ENCODE assay signal across 18 cellular contexts in the genomic region with DNA sequence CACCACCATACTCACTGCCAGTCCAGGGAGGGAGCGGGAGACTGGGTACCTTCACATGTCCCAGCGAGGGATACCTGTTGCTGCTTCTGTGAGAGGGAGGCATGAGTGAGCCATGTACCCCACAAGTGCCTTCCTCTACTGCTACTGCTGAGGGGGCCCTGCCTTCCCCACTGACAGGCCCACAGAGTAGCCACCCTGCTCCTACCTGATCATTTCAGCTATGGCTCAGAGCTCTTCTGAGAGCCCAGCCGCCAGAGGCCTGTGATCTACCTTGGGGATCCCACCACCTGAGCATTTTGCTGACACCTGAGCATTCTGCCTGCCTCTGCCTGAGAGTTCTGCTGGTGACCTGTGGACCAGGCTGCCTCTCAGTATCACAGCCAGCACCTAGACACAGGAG.
DNase-seq lines count a peak whose midpoint lies in the region; ATAC-seq, FAIRE-seq and TF ChIP-seq lines count a peak whose summit lies in the region.
"Had no signal": no experiment of that assay in that cellular context is flagged by ENCODE, and none has a peak within 500 bp of the region (broad histone marks: within the 10 kb centered on the region; RNA-seq: fewer than 3 reads in every experiment).

No MANE protein-coding gene starts in this region.

- H3K4me1 Mint-ChIP-seq in stimulated activated naive CD8-positive, alpha-beta T cell treated with anti-CD3 and anti-CD28 coated beads, Interleukin-15, amount 100 ng/mL, for 72 hours, result no peaks in the 10 kb centered on the region
- H3K4me1 Mint-ChIP-seq: CD4-positive, alpha-beta memory T cell; GM23338 had no signal

- TF ChIP-seq POLR2A in spleen (IDR thresholded peaks at IDR 0.05), result no peak
- TF ChIP-seq POLR2A in upper lobe of left lung (IDR thresholded peaks at IDR 0.05), result no peak

- H3K9me3 Mint-ChIP-seq in stimulated activated naive CD8-positive, alpha-beta T cell treated with anti-CD3 and anti-CD28 coated beads, Interleukin-15, amount 100 ng/mL, for 72 hours, result no peaks in the 10 kb centered on the region
- H3K9me3 Mint-ChIP-seq: GM23338 had no signal

- DNase-seq in stimulated activated naive CD8-positive, alpha-beta T cell treated with anti-CD3 and anti-CD28 coated beads, Interleukin-15, amount 100 ng/mL, for 72 hours, result no peak
- no peak for DNase-seq in stimulated activated naive CD8-positive, alpha-beta T cell treated with anti-CD3 and anti-CD28 coated beads, Interleukin-15, Interleukin-2, amounts not matched to agents 100 U/mL and 50 U/mL, for 24 hours
- DNase-seq in kidney (peak; percentile 35), spleen (peak; percentile 25), aorta (no peak), hepatic stellate cell (ENCODE audit: low spot score) (no peak), upper lobe of left lung (no peak), hypothalamus (lab: John Stamatoyannopoulos, UW) (no peak)
- DNase-seq: C1 segment of cervical spinal cord; Caco-2; CD4-positive, alpha-beta memory T cell; DMS153; DND-41; HFFc6 had no signal

- H3K27ac ChIP-seq in kidney (ENCODE audit: low read depth in 2 of 2, low read length in 2 of 2) (no peak overlapping the region), spleen (no peak overlapping the region), aorta (ENCODE audit: low read depth in 1 of 2, low read length in 2 of 2) (no peak overlapping the region), upper lobe of left lung (no peak overlapping the region)

- H3K9me3 ChIP-seq in kidney (ENCODE audit: control insufficient read depth in 1 of 2, low read length in 2 of 2) (no peaks in the 10 kb centered on the region), spleen (peaks cover 0 to 7% (median 0%) of the 10 kb centered on the region in 8 donors), aorta (ENCODE audit: control insufficient read depth, low read length) (no peaks in the 10 kb centered on the region), upper lobe of left lung (no peaks in the 10 kb centered on the region)
- H3K9me3 ChIP-seq: Caco-2, HAP-1 had no signal

- no peak for TF ChIP-seq CTCF in kidney (IDR thresholded peaks at IDR 0.05; ENCODE audit: borderline replicate concordance, extremely low read depth, insufficient read depth)
- no peak for TF ChIP-seq CTCF in spleen (IDR thresholded peaks at IDR 0.05 in 8 of 11, conservative IDR thresholded peaks at IDR 0.05 in 3 of 11)
- no peak for TF ChIP-seq CTCF in upper lobe of left lung (IDR thresholded peaks at IDR 0.05)

- H3K27me3 Mint-ChIP-seq in stimulated activated naive CD8-positive, alpha-beta T cell treated with anti-CD3 and anti-CD28 coated beads, Interleukin-15, amount 100 ng/mL, for 72 hours, result no peaks in the 10 kb centered on the region
- H3K27me3 Mint-ChIP-seq: CD4-positive, alpha-beta memory T cell had no signal

- no peak overlapping the region for H3K4me3 Mint-ChIP-seq in stimulated activated naive CD8-positive, alpha-beta T cell treated with anti-CD3 and anti-CD28 coated beads, Interleukin-15, amount 100 ng/mL, for 72 hours
- H3K4me3 Mint-ChIP-seq: CD4-positive, alpha-beta memory T cell; GM23338; HFFc6 had no signal

- intact Hi-C loops in kidney (cut with DNase I), result no loop called here
- intact Hi-C loops in spleen (cut with DNase I; ENCODE audit: low total_unique reads), result no loop called here
- intact Hi-C loops in aorta (cut with DNase I), result no loop called here

- no peak overlapping the region for H3K9ac ChIP-seq in kidney (ENCODE audit: low read length in 2 of 2)

- H3K36me3 ChIP-seq in kidney (ENCODE audit: control insufficient read depth in 1 of 2, insufficient read depth in 2 of 2, low read length in 2 of 2) (no peaks in the 10 kb centered on the region), spleen (no peaks in the 10 kb centered on the region), aorta (ENCODE audit: control insufficient read depth in 1 of 2, insufficient read depth in 2 of 2, low read length in 1 of 2) (peaks cover 0 to 1% of the 10 kb centered on the region in 2 donors), upper lobe of left lung (no peaks in the 10 kb centered on the region)
- H3K36me3 ChIP-seq: HAP-1 had no signal

- WGBS in spleen, 5 donors, result 88 to 99% (median 91%) methylated on average over 3 of the region's 3 CpGs
- 92 to 96% methylated on average over 3 of the region's 3 CpGs for WGBS in aorta, 2 donors
- 100% methylated on average over 3 of the region's 3 CpGs; no CpG with 5 or more reads in 1 of the 2 donors for WGBS in upper lobe of left lung, 2 donors

- peak overlapping the region in 1 of 2 donors; percentile 55 for H3K27ac Mint-ChIP-seq in stimulated activated naive CD8-positive, alpha-beta T cell treated with anti-CD3 and anti-CD28 coated beads, Interleukin-15, amount 100 ng/mL, for 72 hours
- H3K27ac Mint-ChIP-seq: CD4-positive, alpha-beta memory T cell; GM23338; HFFc6 had no signal

- H3K4me3 ChIP-seq in kidney (ENCODE audit: low read length in 2 of 2) (no peak overlapping the region), spleen (no peak overlapping the region), aorta (ENCODE audit: low read length in 2 of 2) (no peak overlapping the region), upper lobe of left lung (no peak overlapping the region)
- H3K4me3 ChIP-seq: GM23338, HAP-1 had no signal

- TF ChIP-seq EP300 in upper lobe of left lung (IDR thresholded peaks at IDR 0.05), result no peak

- no peak for FAIRE-seq in kidney (lab: Jason Lieb, UNC)
- FAIRE-seq: G401.6, GM19239 had no signal

- no peaks in the 10 kb centered on the region for H3K4me1 ChIP-seq in kidney (ENCODE audit: control insufficient read depth in 1 of 2, insufficient read depth in 1 of 2, low read depth in 1 of 2, low read length in 2 of 2)
- H3K4me1 ChIP-seq in spleen, result no peaks in the 10 kb centered on the region
- H3K4me1 ChIP-seq in aorta (ENCODE audit: control insufficient read depth in 1 of 2, insufficient read depth in 2 of 2, low read length in 2 of 2), result no peaks in the 10 kb centered on the region
- H3K4me1 ChIP-seq in upper lobe of left lung, result no peaks in the 10 kb centered on the region
- H3K4me1 ChIP-seq: Caco-2, HAP-1 had no signal

- no peaks in the 10 kb centered on the region for H3K27me3 ChIP-seq in spleen (replicated peaks in 1 of 7)
- H3K27me3 ChIP-seq in aorta (ENCODE audit: control insufficient read depth in 1 of 2, insufficient read depth in 2 of 2, low read length in 1 of 2), result no peaks in the 10 kb centered on the region
- H3K27me3 ChIP-seq in upper lobe of left lung, result no peaks in the 10 kb centered on the region

- peak; percentile 31 for ATAC-seq in stimulated activated naive CD8-positive, alpha-beta T cell treated with anti-CD3 and anti-CD28 coated beads, Interleukin-15, amount 100 ng/mL, for 72 hours
- ATAC-seq in stimulated activated naive CD8-positive, alpha-beta T cell treated with anti-CD3 and anti-CD28 coated beads, Interleukin-15, Interleukin-2, amounts not matched to agents 100 U/mL and 50 U/mL, for 24 hours, result no peak
- peak; percentile 36 for ATAC-seq in aorta (ENCODE audit: low FRiP score)
- ATAC-seq in upper lobe of left lung (ENCODE audit: low FRiP score in 2 of 2), result no peak
- ATAC-seq: GM23338 had no signal

Comparison
In these comparisons a context has a peak if more than half of its experiments do, and no peak if none do; other contexts are left out.
1. ATAC-seq: peak in stimulated activated naive CD8-positive, alpha-beta T cell treated with anti-CD3 and anti-CD28 coated beads, Interleukin-15, amount 100 ng/mL, for 72 hours (single experiment) and aorta (single experiment); none in stimulated activated naive CD8-positive, alpha-beta T cell treated with anti-CD3 and anti-CD28 coated beads, Interleukin-15, Interleukin-2, amounts not matched to agents 100 U/mL and 50 U/mL, for 24 hours (single experiment) and upper lobe of left lung (0 of 2).
2. DNase-seq: peak in kidney (single experiment) and spleen (single experiment); none in stimulated activated naive CD8-positive, alpha-beta T cell treated with anti-CD3 and anti-CD28 coated beads, Interleukin-15, amount 100 ng/mL, for 72 hours (0 of 2), stimulated activated naive CD8-positive, alpha-beta T cell treated with anti-CD3 and anti-CD28 coated beads, Interleukin-15, Interleukin-2, amounts not matched to agents 100 U/mL and 50 U/mL, for 24 hours (single experiment), aorta (0 of 2), hepatic stellate cell (single experiment), upper lobe of left lung (0 of 2) and hypothalamus (0 of 51).